1 cellular context compared by ENCODE assay signal in the genomic region with DNA sequence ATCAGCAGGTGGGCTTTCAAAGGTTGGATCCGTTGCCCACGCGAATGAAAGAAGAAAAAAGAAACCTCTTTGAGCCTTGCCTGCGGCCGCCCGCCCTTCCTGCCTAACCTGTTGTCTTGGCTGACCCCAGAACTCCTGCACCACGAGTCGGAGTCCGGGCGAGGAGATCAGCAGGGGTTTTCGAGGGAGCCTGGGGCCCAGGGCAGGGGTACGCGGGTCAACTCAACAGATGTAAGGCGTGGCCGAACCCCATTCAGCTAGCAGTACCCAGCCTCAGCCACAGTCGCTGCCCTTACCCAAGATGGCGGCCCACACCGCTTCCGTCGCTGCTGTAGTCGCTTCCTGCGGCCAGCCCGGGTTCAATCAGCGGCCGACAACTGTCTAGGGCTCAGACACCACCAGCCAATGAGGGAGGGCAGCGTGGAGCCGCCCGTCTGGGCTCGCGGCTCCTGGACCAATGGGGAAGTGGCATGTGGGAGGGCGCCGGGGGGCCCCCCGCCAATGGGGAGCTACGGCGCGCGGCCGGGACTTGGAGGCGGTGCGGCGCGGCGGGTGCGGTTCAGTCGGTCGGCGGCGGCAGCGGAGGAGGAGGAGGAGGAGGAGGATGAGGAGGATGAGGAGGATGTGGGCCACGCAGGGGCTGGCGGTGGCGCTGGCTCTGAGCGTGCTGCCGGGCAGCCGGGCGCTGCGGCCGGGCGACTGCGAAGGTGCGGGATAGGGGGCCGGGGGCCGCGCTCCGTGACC.
TF ChIP-seq lines count a peak whose summit lies in the region.

Gene MANF (plus strand): TSS at position 562 of the 744 bp plus-strand sequence. CDS start 52 bp downstream, at position 614.

TF ChIP-seq in K562, 482 proteins besides CTCF, POLR2A, EP300 and RAD21 (continued from another document and continues in another):
- no peak for TF ChIP-seq ZNF699 (CRISPR knock-in tag; IDR thresholded peaks at IDR 0.05; ENCODE audit: insufficient replicate concordance)
- TF ChIP-seq ZKSCAN8 (CRISPR knock-in tag; IDR thresholded peaks at IDR 0.05): no peak
- peak; percentile 38 to 41; a peak in 3 of 4 replicates for TF ChIP-seq SIX5 (IDR thresholded peaks at IDR 0.05; ENCODE audit: borderline replicate concordance in 1 of 2, insufficient read depth in 1 of 2, low read depth in 1 of 2, low read length in 2 of 2)
- TF ChIP-seq, protein P1, sequence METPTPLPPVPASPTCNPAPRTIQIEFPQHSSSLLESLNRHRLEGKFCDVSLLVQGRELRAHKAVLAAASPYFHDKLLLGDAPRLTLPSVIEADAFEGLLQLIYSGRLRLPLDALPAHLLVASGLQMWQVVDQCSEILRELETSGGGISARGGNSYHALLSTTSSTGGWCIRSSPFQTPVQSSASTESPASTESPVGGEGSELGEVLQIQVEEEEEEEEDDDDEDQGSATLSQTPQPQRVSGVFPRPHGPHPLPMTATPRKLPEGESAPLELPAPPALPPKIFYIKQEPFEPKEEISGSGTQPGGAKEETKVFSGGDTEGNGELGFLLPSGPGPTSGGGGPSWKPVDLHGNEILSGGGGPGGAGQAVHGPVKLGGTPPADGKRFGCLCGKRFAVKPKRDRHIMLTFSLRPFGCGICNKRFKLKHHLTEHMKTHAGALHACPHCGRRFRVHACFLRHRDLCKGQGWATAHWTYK (CRISPR knock-in tag; IDR thresholded peaks at IDR 0.05): 0 out of 2 replicates have a peak, but pooled peaks have one; percentile 20
- no peak; the same call in 1 of the 2 replicates for TF ChIP-seq POLR2AphosphoS2 (IDR thresholded peaks at IDR 0.05; ENCODE audit: low read length)
- TF ChIP-seq ZNF584 (CRISPR knock-in tag; IDR thresholded peaks at IDR 0.05; ENCODE audit: low read depth): no peak
- TF ChIP-seq, protein P2, sequence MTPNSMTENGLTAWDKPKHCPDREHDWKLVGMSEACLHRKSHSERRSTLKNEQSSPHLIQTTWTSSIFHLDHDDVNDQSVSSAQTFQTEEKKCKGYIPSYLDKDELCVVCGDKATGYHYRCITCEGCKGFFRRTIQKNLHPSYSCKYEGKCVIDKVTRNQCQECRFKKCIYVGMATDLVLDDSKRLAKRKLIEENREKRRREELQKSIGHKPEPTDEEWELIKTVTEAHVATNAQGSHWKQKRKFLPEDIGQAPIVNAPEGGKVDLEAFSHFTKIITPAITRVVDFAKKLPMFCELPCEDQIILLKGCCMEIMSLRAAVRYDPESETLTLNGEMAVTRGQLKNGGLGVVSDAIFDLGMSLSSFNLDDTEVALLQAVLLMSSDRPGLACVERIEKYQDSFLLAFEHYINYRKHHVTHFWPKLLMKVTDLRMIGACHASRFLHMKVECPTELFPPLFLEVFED (CRISPR knock-in tag; conservative IDR thresholded peaks at IDR 0.05): no peak
- no peak for TF ChIP-seq SREBF2 (CRISPR knock-in tag; IDR thresholded peaks at IDR 0.05)
- TF ChIP-seq, protein P3, sequence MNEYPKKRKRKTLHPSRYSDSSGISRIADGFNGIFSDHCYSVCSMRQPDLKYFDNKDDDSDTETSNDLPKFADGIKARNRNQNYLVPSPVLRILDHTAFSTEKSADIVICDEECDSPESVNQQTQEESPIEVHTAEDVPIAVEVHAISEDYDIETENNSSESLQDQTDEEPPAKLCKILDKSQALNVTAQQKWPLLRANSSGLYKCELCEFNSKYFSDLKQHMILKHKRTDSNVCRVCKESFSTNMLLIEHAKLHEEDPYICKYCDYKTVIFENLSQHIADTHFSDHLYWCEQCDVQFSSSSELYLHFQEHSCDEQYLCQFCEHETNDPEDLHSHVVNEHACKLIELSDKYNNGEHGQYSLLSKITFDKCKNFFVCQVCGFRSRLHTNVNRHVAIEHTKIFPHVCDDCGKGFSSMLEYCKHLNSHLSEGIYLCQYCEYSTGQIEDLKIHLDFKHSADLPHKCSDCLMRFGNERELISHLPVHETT (CRISPR knock-in tag; conservative IDR thresholded peaks at IDR 0.05 in 1 of 2, IDR thresholded peaks at IDR 0.05 in 1 of 2): no peak; a peak in 1 of 4 replicates
- TF ChIP-seq CBX8 (IDR thresholded peaks at IDR 0.05; ENCODE audit: borderline replicate concordance, extremely low read depth, low read depth, low read length, poor library complexity, severe bottlenecking): no peak
- TF ChIP-seq, protein P4, sequence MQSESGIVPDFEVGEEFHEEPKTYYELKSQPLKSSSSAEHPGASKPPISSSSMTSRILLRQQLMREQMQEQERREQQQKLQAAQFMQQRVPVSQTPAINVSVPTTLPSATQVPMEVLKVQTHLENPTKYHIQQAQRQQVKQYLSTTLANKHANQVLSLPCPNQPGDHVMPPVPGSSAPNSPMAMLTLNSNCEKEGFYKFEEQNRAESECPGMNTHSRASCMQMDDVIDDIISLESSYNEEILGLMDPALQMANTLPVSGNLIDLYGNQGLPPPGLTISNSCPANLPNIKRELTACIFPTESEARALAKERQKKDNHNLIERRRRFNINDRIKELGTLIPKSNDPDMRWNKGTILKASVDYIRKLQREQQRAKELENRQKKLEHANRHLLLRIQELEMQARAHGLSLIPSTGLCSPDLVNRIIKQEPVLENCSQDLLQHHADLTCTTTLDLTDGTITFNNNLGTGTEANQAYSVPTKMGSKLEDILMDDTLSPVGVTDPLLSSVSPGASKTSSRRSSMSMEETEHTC (IDR thresholded peaks at IDR 0.05): no peak
- peak; percentile 88 for TF ChIP-seq NFYB (IDR thresholded peaks at IDR 0.05; ENCODE audit: extremely low read depth, insufficient read length)
- TF ChIP-seq UBTF (IDR thresholded peaks at IDR 0.05; ENCODE audit: borderline replicate concordance in 1 of 2, low read depth in 2 of 2, low read length in 2 of 2): no peak
- no peak for TF ChIP-seq ZNF134 (CRISPR knock-in tag; conservative IDR thresholded peaks at IDR 0.05)
- TF ChIP-seq ZNF79 (CRISPR knock-in tag; IDR thresholded peaks at IDR 0.05; ENCODE audit: low read depth): no peak
- peak; percentile 94 for TF ChIP-seq RBFOX2 (IDR thresholded peaks at IDR 0.05; ENCODE audit: low read depth, low read length)
- peak; percentile 50 for TF ChIP-seq POLR2B (IDR thresholded peaks at IDR 0.05; ENCODE audit: low read depth, partially characterized antibody)
- TF ChIP-seq MTF1 (CRISPR knock-in tag; IDR thresholded peaks at IDR 0.05; ENCODE audit: borderline replicate concordance): no peak
- no peak for TF ChIP-seq KLF6 (CRISPR knock-in tag; IDR thresholded peaks at IDR 0.05; ENCODE audit: borderline replicate concordance)
- peak; percentile 46; the same call in 1 of the 2 replicates for TF ChIP-seq TOE1 (IDR thresholded peaks at IDR 0.05; ENCODE audit: borderline replicate concordance)
- TF ChIP-seq TOE1 (CRISPR knock-in tag; IDR thresholded peaks at IDR 0.05; ENCODE audit: borderline replicate concordance, low read depth): no peak
- TF ChIP-seq NR2C1 (IDR thresholded peaks at IDR 0.05): peak; percentile 51; the same call in 1 of the 2 replicates
- TF ChIP-seq NR2C1 (tag; IDR thresholded peaks at IDR 0.05): peak; percentile 74
- no peak for TF ChIP-seq ZNF75A (CRISPR knock-in tag; IDR thresholded peaks at IDR 0.05)
- no peak for TF ChIP-seq TCF7L2 (IDR thresholded peaks at IDR 0.05; ENCODE audit: low read depth, low read length)
- TF ChIP-seq CSDE1 (IDR thresholded peaks at IDR 0.05): no peak
- TF ChIP-seq HMG20A (CRISPR knock-in tag; conservative IDR thresholded peaks at IDR 0.05): no peak
- no peak for TF ChIP-seq RFX7 (CRISPR knock-in tag; IDR thresholded peaks at IDR 0.05)
- no peak for TF ChIP-seq MYNN (IDR thresholded peaks at IDR 0.05)
- TF ChIP-seq MYNN (CRISPR knock-in tag; IDR thresholded peaks at IDR 0.05): no peak
- TF ChIP-seq MAZ (CRISPR knock-in tag; conservative IDR thresholded peaks at IDR 0.05 in 1 of 2, IDR thresholded peaks at IDR 0.05 in 1 of 2): peak in 1 of 2 experiments; percentile 42; a peak in 2 of 4 replicates
- TF ChIP-seq, protein P5, sequence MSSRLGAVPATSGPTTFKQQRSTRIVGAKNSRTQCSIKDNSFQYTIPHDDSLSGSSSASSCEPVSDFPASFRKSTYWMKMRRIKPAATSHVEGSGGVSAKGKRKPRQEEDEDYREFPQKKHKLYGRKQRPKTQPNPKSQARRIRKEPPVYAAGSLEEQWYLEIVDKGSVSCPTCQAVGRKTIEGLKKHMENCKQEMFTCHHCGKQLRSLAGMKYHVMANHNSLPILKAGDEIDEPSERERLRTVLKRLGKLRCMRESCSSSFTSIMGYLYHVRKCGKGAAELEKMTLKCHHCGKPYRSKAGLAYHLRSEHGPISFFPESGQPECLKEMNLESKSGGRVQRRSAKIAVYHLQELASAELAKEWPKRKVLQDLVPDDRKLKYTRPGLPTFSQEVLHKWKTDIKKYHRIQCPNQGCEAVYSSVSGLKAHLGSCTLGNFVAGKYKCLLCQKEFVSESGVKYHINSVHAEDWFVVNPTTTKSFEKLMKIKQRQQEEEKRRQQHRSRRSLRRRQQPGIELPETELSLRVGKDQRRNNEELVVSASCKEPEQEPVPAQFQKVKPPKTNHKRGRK (tag; IDR thresholded peaks at IDR 0.05): no peak
- no peak for TF ChIP-seq ZNF23 (CRISPR knock-in tag; IDR thresholded peaks at IDR 0.05)
- TF ChIP-seq XRCC5 (IDR thresholded peaks at IDR 0.05; ENCODE audit: low read depth, low read length): no peak
- TF ChIP-seq TBL1XR1 (IDR thresholded peaks at IDR 0.05; ENCODE audit: low read length in 2 of 2): no peak
- TF ChIP-seq ZFP1 (CRISPR knock-in tag; IDR thresholded peaks at IDR 0.05): no peak
- peak; percentile 91; the same call in 1 of the 2 replicates for TF ChIP-seq MTA3 (IDR thresholded peaks at IDR 0.05; ENCODE audit: borderline replicate concordance)
- no peak for TF ChIP-seq GTF2A2 (tag; IDR thresholded peaks at IDR 0.05)
- TF ChIP-seq EP400 (IDR thresholded peaks at IDR 0.05): peak; percentile 96
- peak; percentile 61 for TF ChIP-seq SMAD4 (CRISPR knock-in tag; conservative IDR thresholded peaks at IDR 0.05)
- TF ChIP-seq MBD2 (IDR thresholded peaks at IDR 0.05; ENCODE audit: borderline replicate concordance, low read depth): peak; percentile 96
- TF ChIP-seq ILK (tag; IDR thresholded peaks at IDR 0.05; ENCODE audit: borderline replicate concordance, low read depth): no peak
- no peak for TF ChIP-seq PTRF (tag; IDR thresholded peaks at IDR 0.05)
- no peak for TF ChIP-seq POLR3G (IDR thresholded peaks at IDR 0.05; ENCODE audit: extremely low read depth, insufficient read length, insufficient replicate concordance)
- no peak for TF ChIP-seq HLTF (IDR thresholded peaks at IDR 0.05)
- TF ChIP-seq TAF7 (tag; IDR thresholded peaks at IDR 0.05): no peak
- TF ChIP-seq ARID1B (IDR thresholded peaks at IDR 0.05): no peak
- TF ChIP-seq ZNF184 (CRISPR knock-in tag; IDR thresholded peaks at IDR 0.05): no peak
- no peak for TF ChIP-seq ZNF583 (CRISPR knock-in tag; IDR thresholded peaks at IDR 0.05)
- peak in 1 of 2 experiments; percentile 10; a peak in 1 of 4 replicates for TF ChIP-seq RCOR1 (IDR thresholded peaks at IDR 0.05; ENCODE audit: borderline replicate concordance in 1 of 2, low read depth in 2 of 2, low read length in 2 of 2)
- no peak for TF ChIP-seq NUFIP1 (IDR thresholded peaks at IDR 0.05; ENCODE audit: partially characterized antibody)
- TF ChIP-seq HDAC1 (IDR thresholded peaks at IDR 0.05): peak in 1 of 2 experiments; percentile 10; a peak in 1 of 4 replicates
- no peak for TF ChIP-seq ZNF696 (CRISPR knock-in tag; conservative IDR thresholded peaks at IDR 0.05)
- no peak for TF ChIP-seq ZNF780A (CRISPR knock-in tag; IDR thresholded peaks at IDR 0.05)
- no peak for TF ChIP-seq SNIP1 (IDR thresholded peaks at IDR 0.05; ENCODE audit: low read depth)
- TF ChIP-seq KAT7 (CRISPR knock-in tag; IDR thresholded peaks at IDR 0.05; ENCODE audit: borderline replicate concordance): peak; percentile 68; the same call in 1 of the 2 replicates
- TF ChIP-seq PHF20 (IDR thresholded peaks at IDR 0.05; ENCODE audit: partially characterized antibody): peak; percentile 31
- TF ChIP-seq ZNF717 (CRISPR knock-in tag; IDR thresholded peaks at IDR 0.05): no peak
- TF ChIP-seq COPS2 (conservative IDR thresholded peaks at IDR 0.05): no peak
- TF ChIP-seq SUPT5H (IDR thresholded peaks at IDR 0.05): peak; percentile 80
- TF ChIP-seq CREM (IDR thresholded peaks at IDR 0.05; ENCODE audit: low read depth): peak; percentile 95
- TF ChIP-seq, protein P6, sequence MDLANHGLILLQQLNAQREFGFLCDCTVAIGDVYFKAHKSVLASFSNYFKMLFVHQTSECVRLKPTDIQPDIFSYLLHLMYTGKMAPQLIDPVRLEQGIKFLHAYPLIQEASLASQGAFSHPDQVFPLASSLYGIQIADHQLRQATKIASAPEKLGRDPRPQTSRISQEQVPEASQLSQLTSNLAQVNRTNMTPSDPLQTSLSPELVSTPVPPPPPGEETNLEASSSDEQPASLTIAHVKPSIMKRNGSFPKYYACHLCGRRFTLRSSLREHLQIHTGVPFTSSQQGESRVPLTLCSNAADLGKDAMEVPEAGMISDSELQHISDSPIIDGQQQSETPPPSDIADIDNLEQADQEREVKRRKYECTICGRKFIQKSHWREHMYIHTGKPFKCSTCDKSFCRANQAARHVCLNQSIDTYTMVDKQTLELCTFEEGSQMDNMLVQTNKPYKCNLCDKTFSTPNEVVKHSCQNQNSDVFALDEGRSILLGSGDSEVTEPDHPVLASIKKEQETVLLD (IDR thresholded peaks at IDR 0.05): no peak
- TF ChIP-seq ZSCAN29 (IDR thresholded peaks at IDR 0.05): no peak
